In the genomic region with DNA sequence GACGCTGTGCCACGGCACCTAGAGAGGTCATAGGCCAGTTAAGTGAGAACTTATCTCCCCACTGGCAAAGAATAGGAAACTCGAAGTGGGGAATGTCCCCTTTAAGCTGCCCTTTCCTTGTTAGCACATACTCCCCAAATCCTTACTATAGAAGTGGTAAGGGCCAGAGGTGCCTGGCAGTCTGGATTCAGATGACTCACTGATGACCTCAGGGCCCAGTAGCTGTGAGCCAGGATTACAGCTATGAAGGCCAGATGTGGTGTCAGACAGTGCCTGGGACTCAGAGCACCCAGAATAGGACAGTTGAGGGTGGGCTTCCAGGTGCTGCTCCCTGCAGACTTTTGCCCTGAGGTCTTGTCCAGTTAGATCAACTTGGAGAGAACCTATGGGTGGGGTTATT, we compare ENCODE assay signal across 2 cellular contexts.
TF ChIP-seq lines count a peak whose summit lies in the region.

No MANE protein-coding gene starts in this region.

TF ChIP-seq in HEK293, 187 proteins besides CTCF, POLR2A, EP300 and RAD21 (continued from another document):
- TF ChIP-seq HIC1 (tag by site-specific recombination; IDR thresholded peaks at IDR 0.05) (peak; percentile 33; the same call in 1 of the 2 replicates), ZBTB21 (tag by site-specific recombination; IDR thresholded peaks at IDR 0.05) (peak; percentile 91), ZNF600 (tag by site-specific recombination; IDR thresholded peaks at IDR 0.05) (peak; percentile 76), ZNF629 (tag by site-specific recombination; IDR thresholded peaks at IDR 0.05) (peak; percentile 88), SP3 (tag by site-specific recombination; IDR thresholded peaks at IDR 0.05) (no peak), ZBTB10 (tag by site-specific recombination; IDR thresholded peaks at IDR 0.05) (no peak), ZNF830 (tag by site-specific recombination; IDR thresholded peaks at IDR 0.05; ENCODE audit: low read depth) (no peak), ZNF660 (tag by site-specific recombination; IDR thresholded peaks at IDR 0.05) (0 out of 2 replicates have a peak, but pooled peaks have one; percentile 15)
- TF ChIP-seq, protein P1, sequence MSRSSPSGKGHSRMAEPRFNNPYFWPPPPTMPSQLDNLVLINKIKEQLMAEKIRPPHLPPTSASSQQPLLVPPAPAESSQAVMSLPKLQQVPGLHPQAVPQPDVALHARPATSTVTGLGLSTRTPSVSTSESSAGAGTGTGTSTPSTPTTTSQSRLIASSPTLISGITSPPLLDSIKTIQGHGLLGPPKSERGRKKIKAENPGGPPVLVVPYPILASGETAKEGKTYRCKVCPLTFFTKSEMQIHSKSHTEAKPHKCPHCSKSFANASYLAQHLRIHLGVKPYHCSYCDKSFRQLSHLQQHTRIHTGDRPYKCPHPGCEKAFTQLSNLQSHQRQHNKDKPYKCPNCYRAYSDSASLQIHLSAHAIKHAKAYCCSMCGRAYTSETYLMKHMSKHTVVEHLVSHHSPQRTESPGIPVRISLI (tag by site-specific recombination; IDR thresholded peaks at IDR 0.05): no peak

TF ChIP-seq in K562, 482 proteins besides CTCF, POLR2A, EP300 and RAD21 (continued from another document):
- TF ChIP-seq ATF3 (IDR thresholded peaks at IDR 0.05) (peak; percentile 71), ATF3 (CRISPR knock-in tag; conservative IDR thresholded peaks at IDR 0.05) (no peak), RUNX1 (IDR thresholded peaks at IDR 0.05; ENCODE audit: low read depth) (no peak), PPARD (CRISPR knock-in tag; IDR thresholded peaks at IDR 0.05) (no peak), SP1 (CRISPR knock-in tag; IDR thresholded peaks at IDR 0.05) (no peak), ZNF174 (CRISPR knock-in tag; IDR thresholded peaks at IDR 0.05) (no peak), ZBTB5 (IDR thresholded peaks at IDR 0.05) (no peak), CBFA2T3 (IDR thresholded peaks at IDR 0.05) (0 out of 2 replicates have a peak, but pooled peaks have one; percentile 4), ZSCAN32 (CRISPR knock-in tag; IDR thresholded peaks at IDR 0.05) (no peak), SMARCC2 (IDR thresholded peaks at IDR 0.05; ENCODE audit: low read depth) (no peak), SPI1 (IDR thresholded peaks at IDR 0.05; ENCODE audit: borderline replicate concordance, low read depth, low read length) (no peak), SRSF3 (IDR thresholded peaks at IDR 0.05; ENCODE audit: insufficient read depth, low read length) (no peak), SREBF1 (IDR thresholded peaks at IDR 0.05; ENCODE audit: borderline replicate concordance, low read depth, low read length) (no peak), CXXC5 (CRISPR knock-in tag; IDR thresholded peaks at IDR 0.05) (no peak), JUN (IDR thresholded peaks at IDR 0.05; ENCODE audit: borderline replicate concordance, low read depth, low read length) (peak; percentile 64; the same call in 1 of the 2 replicates), JUN (CRISPR knock-in tag; IDR thresholded peaks at IDR 0.05; ENCODE audit: borderline replicate concordance) (no peak), ZBTB34 (CRISPR knock-in tag; IDR thresholded peaks at IDR 0.05) (no peak), ZNF212 (CRISPR knock-in tag; IDR thresholded peaks at IDR 0.05) (no peak), DPF2 (IDR thresholded peaks at IDR 0.05) (no peak)
- TF ChIP-seq, protein P2, sequence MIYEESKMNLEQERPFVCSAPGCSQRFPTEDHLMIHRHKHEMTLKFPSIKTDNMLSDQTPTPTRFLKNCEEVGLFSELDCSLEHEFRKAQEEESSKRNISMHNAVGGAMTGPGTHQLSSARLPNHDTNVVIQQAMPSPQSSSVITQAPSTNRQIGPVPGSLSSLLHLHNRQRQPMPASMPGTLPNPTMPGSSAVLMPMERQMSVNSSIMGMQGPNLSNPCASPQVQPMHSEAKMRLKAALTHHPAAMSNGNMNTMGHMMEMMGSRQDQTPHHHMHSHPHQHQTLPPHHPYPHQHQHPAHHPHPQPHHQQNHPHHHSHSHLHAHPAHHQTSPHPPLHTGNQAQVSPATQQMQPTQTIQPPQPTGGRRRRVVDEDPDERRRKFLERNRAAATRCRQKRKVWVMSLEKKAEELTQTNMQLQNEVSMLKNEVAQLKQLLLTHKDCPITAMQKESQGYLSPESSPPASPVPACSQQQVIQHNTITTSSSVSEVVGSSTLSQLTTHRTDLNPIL (CRISPR knock-in tag; IDR thresholded peaks at IDR 0.05): no peak
- TF ChIP-seq, protein P3, sequence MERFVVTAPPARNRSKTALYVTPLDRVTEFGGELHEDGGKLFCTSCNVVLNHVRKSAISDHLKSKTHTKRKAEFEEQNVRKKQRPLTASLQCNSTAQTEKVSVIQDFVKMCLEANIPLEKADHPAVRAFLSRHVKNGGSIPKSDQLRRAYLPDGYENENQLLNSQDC (CRISPR knock-in tag; IDR thresholded peaks at IDR 0.05): no peak
- TF ChIP-seq, protein P4, sequence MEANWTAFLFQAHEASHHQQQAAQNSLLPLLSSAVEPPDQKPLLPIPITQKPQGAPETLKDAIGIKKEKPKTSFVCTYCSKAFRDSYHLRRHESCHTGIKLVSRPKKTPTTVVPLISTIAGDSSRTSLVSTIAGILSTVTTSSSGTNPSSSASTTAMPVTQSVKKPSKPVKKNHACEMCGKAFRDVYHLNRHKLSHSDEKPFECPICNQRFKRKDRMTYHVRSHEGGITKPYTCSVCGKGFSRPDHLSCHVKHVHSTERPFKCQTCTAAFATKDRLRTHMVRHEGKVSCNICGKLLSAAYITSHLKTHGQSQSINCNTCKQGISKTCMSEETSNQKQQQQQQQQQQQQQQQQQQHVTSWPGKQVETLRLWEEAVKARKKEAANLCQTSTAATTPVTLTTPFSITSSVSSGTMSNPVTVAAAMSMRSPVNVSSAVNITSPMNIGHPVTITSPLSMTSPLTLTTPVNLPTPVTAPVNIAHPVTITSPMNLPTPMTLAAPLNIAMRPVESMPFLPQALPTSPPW (CRISPR knock-in tag; IDR thresholded peaks at IDR 0.05): no peak
- TF ChIP-seq, protein P5, sequence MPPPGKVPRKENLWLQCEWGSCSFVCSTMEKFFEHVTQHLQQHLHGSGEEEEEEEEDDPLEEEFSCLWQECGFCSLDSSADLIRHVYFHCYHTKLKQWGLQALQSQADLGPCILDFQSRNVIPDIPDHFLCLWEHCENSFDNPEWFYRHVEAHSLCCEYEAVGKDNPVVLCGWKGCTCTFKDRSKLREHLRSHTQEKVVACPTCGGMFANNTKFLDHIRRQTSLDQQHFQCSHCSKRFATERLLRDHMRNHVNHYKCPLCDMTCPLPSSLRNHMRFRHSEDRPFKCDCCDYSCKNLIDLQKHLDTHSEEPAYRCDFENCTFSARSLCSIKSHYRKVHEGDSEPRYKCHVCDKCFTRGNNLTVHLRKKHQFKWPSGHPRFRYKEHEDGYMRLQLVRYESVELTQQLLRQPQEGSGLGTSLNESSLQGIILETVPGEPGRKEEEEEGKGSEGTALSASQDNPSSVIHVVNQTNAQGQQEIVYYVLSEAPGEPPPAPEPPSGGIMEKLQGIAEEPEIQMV (tag; conservative IDR thresholded peaks at IDR 0.05; ENCODE audit: low read depth): no peak
